In genomic region chr4:98744372-98745150, GRCh38 we compare ENCODE assay signal across 13 cellular contexts.
"Had no signal": no experiment of that assay in that cellular context is flagged by ENCODE, and none has a peak within 500 bp of the region (broad histone marks: within the 10 kb centered on the region; RNA-seq: fewer than 3 reads in every experiment).

No MANE protein-coding gene starts in this region.

- H3K27ac Mint-ChIP-seq: activated CD4-positive, alpha-beta T cell treated with anti-CD3 and anti-CD28 coated beads, Interleukin-2, amount 10 ng/mL, durations not matched to agents 7 days and 5 days; activated naive CD8-positive, alpha-beta T cell treated with anti-CD3 and anti-CD28 coated beads for 36 hours; endodermal cell; stimulated activated naive CD8-positive, alpha-beta T cell treated with anti-CD3 and anti-CD28 coated beads, Interleukin-15, Interleukin-2, amounts not matched to agents 100 ng/mL and 50 ng/mL, for 24 hours had no signal

- H3K9me3 Mint-ChIP-seq: activated naive CD8-positive, alpha-beta T cell treated with anti-CD3 and anti-CD28 coated beads for 36 hours; endodermal cell; stimulated activated naive CD8-positive, alpha-beta T cell treated with anti-CD3 and anti-CD28 coated beads, Interleukin-15, Interleukin-2, amounts not matched to agents 100 ng/mL and 50 ng/mL, for 24 hours had no signal

- H3K4me1 Mint-ChIP-seq: activated CD4-positive, alpha-beta T cell treated with anti-CD3 and anti-CD28 coated beads, Interleukin-2, amount 10 ng/mL, durations not matched to agents 7 days and 5 days had no signal

- H3K27me3 ChIP-seq: dorsolateral prefrontal cortex, upper lobe of left lung had no signal

- H3K36me3 Mint-ChIP-seq: activated naive CD8-positive, alpha-beta T cell treated with anti-CD3 and anti-CD28 coated beads for 36 hours had no signal

- H3K27ac ChIP-seq: dorsolateral prefrontal cortex, prostate gland, skin epidermis, upper lobe of left lung had no signal

- H3K27me3 Mint-ChIP-seq: activated CD4-positive, alpha-beta T cell treated with anti-CD3 and anti-CD28 coated beads, Interleukin-2, amount 10 ng/mL, durations not matched to agents 7 days and 5 days; activated naive CD8-positive, alpha-beta T cell treated with anti-CD3 and anti-CD28 coated beads for 36 hours; stimulated activated naive CD8-positive, alpha-beta T cell treated with anti-CD3 and anti-CD28 coated beads, Interleukin-15, Interleukin-2, amounts not matched to agents 100 ng/mL and 50 ng/mL, for 24 hours had no signal

- H3K4me1 ChIP-seq: prostate gland, upper lobe of left lung had no signal

- H3K9me3 ChIP-seq: prostate gland, upper lobe of left lung had no signal

- DNase-seq: activated CD4-positive, alpha-beta T cell treated with anti-CD3 and anti-CD28 coated beads, Interleukin-2, amount 10 ng/mL, durations not matched to agents 7 days and 5 days; activated naive CD8-positive, alpha-beta T cell treated with anti-CD3 and anti-CD28 coated beads for 36 hours; endodermal cell; hippocampal formation; kidney; occipital lobe; upper lobe of left lung had no signal

- H3K36me3 ChIP-seq: prostate gland, upper lobe of left lung had no signal

- ATAC-seq: right cardiac atrium had no signal

- H3K4me3 Mint-ChIP-seq: activated CD4-positive, alpha-beta T cell treated with anti-CD3 and anti-CD28 coated beads, Interleukin-2, amount 10 ng/mL, durations not matched to agents 7 days and 5 days; activated naive CD8-positive, alpha-beta T cell treated with anti-CD3 and anti-CD28 coated beads for 36 hours; endodermal cell; nephron; stimulated activated naive CD8-positive, alpha-beta T cell treated with anti-CD3 and anti-CD28 coated beads, Interleukin-15, Interleukin-2, amounts not matched to agents 100 ng/mL and 50 ng/mL, for 24 hours had no signal

- H3K4me3 ChIP-seq: dorsolateral prefrontal cortex, prostate gland, skin epidermis, upper lobe of left lung had no signal
